21 cellular contexts compared by ENCODE assay signal in genomic region chr12:132161796-132162507, GRCh38. TPM values are rescaled to one million over a fixed set of nuclear protein-coding genes. Genes with fewer than 3 reads are reported as not detected.
A peak's percentile ranks its signal among the peaks of the same experiment; 100 is the strongest.
DNase-seq lines count a peak whose midpoint lies in the region; ATAC-seq, FAIRE-seq and TF ChIP-seq lines count a peak whose summit lies in the region.
"Had no signal": no experiment of that assay in that cellular context is flagged by ENCODE, and none has a peak within 500 bp of the region (broad histone marks: within the 10 kb centered on the region; RNA-seq: fewer than 3 reads in every experiment).

No MANE protein-coding gene starts in this region.

- peak overlapping the region; percentile 51 for H3K9ac ChIP-seq in mesenchymal stem cell (ENCODE audit: low read length)

- no peak overlapping the region for H3K18ac ChIP-seq in mesenchymal stem cell (ENCODE audit: low read depth in 1 of 2, low read length in 2 of 2)

- H3K27me3 ChIP-seq in mesenchymal stem cell (ENCODE audit: control insufficient read depth in 1 of 2, insufficient read depth in 1 of 2, low read length in 2 of 2): peaks cover 0 to 49% of the 10 kb centered on the region in 2 experiments

- H3K23ac ChIP-seq in mesenchymal stem cell (ENCODE audit: low read length in 2 of 2): no peak overlapping the region

- H3K9me3 ChIP-seq in A549 (no peaks in the 10 kb centered on the region), mesenchymal stem cell (ENCODE audit: control insufficient read depth, low read length) (no peaks in the 10 kb centered on the region)
- H3K9me3 ChIP-seq: mucosa of descending colon, suprapubic skin had no signal

- TF ChIP-seq POLR2A in A549 (IDR thresholded peaks at IDR 0.05; ENCODE audit: low read length): no peak

- POLR2A ChIA-PET in A549 (lab: Yijun Ruan, JAX): no interaction called here

- H2BK15ac ChIP-seq in mesenchymal stem cell (ENCODE audit: low read depth, poor library complexity, severe bottlenecking): no peak overlapping the region

- H3K9me3 Mint-ChIP-seq in T-helper 2 cell treated with Interferon-gamma antibody and Interleukin-4, amounts not matched to agents 5 μg/mL and 100 μg/mL, for 36 hours: peaks cover 3% of the 10 kb centered on the region
- H3K9me3 Mint-ChIP-seq: activated T-cell treated with anti-CD3 and anti-CD28 coated beads, Interleukin-2, amount 50 U/mL, for 4 hours; endodermal cell had no signal

- CTCF ChIA-PET in A549 (lab: Yijun Ruan, JAX): interaction anchor here (1.2 to 3.5 kb wide), 4 partner anchors 8 to 252 kb away, joined by 3 to 18 read pairs (median 8); no protein-coding TSS in a partner anchor

- no peak overlapping the region for H2BK5ac ChIP-seq in mesenchymal stem cell (ENCODE audit: low read depth, low read length, poor library complexity, severe bottlenecking)

- DNase-seq in A549 (ENCODE audit: low read depth in 1 of 2, low spot score in 1 of 2) (no peak), ELR (ENCODE audit: low read depth) (peak; percentile 11), mesenchymal stem cell (no peak), GM19239 (ENCODE audit: insufficient read length, low spot score) (no peak), cortex of kidney (lab: John Stamatoyannopoulos, UW) (no peak), NOMO-1 treated with dmso at 0.1 percent for 144 hours (lab: John Stamatoyannopoulos, UW; ENCODE audit: unreplicated experiment) (no peak)
- DNase-seq in T-helper 2 cell treated with Interferon-gamma antibody and Interleukin-4, amounts not matched to agents 5 μg/mL and 100 μg/mL, for 36 hours (ENCODE audit: low spot score): no peak
- no peak for DNase-seq in stimulated activated naive CD4-positive, alpha-beta T cell (lab: John Stamatoyannopoulos, UW)
- DNase-seq: activated CD4-positive, alpha-beta T cell treated with anti-CD3 and anti-CD28 coated beads, Interleukin-2, amount 50 U/mL, for 48 hours; activated T-cell treated with anti-CD3 and anti-CD28 coated beads, Interleukin-2, amount 50 U/mL, for 4 hours; endodermal cell; H9; KG1; NCI-H2171 treated with DMSO at 0.1 percent for 48 hours; NCI-H774; occipital lobe; stimulated activated CD4-positive, alpha-beta T cell treated with anti-CD3 and anti-CD28 coated beads, Interleukin-2, amount 100 ng/mL, for 48 hours had no signal

- H3K79me1 ChIP-seq in mesenchymal stem cell (replicated peaks; ENCODE audit: low read length, poor library complexity, severe bottlenecking): no peaks in the 10 kb centered on the region

- FAIRE-seq in A549 (lab: Jason Lieb, UNC) (no peak), GM19239 (lab: Jason Lieb, UNC) (no peak)
- FAIRE-seq: RCC 7860 had no signal

- no peak overlapping the region for H2BK12ac ChIP-seq in mesenchymal stem cell (ENCODE audit: low read length in 2 of 2)

- no peak for TF ChIP-seq CTCF in A549 (IDR thresholded peaks at IDR 0.05)

- WGBS in A549 (ENCODE audit: missing lambda C conversion rate): 66% methylated on average over 15 of the region's 17 CpGs
- 84% methylated on average over 17 of the region's 17 CpGs for WGBS in mesenchymal stem cell

- no peaks in the 10 kb centered on the region for H3K36me3 Mint-ChIP-seq in T-helper 2 cell treated with Interferon-gamma antibody and Interleukin-4, amounts not matched to agents 5 μg/mL and 100 μg/mL, for 36 hours (ENCODE audit: low read depth)
- H3K36me3 Mint-ChIP-seq: activated naive CD8-positive, alpha-beta T cell had no signal

- H4K8ac ChIP-seq in mesenchymal stem cell (ENCODE audit: low read length): no peak overlapping the region

- no peak overlapping the region for H3K4ac ChIP-seq in mesenchymal stem cell (ENCODE audit: low read depth in 1 of 2, low read length in 2 of 2)

- H3K4me1 Mint-ChIP-seq in T-helper 2 cell treated with Interferon-gamma antibody and Interleukin-4, amounts not matched to agents 5 μg/mL and 100 μg/mL, for 36 hours (ENCODE audit: low read depth): peaks cover 7% of the 10 kb centered on the region
- H3K4me1 Mint-ChIP-seq: endodermal cell had no signal

- peak in 1 of 2 experiments; percentile 26; a peak in 3 of 6 replicates for ATAC-seq in A549

- no peak overlapping the region for H2AK5ac ChIP-seq in mesenchymal stem cell (ENCODE audit: low read length, severe bottlenecking)

- H3K4me3 ChIP-seq in A549 (no peak overlapping the region), mesenchymal stem cell (ENCODE audit: insufficient read depth in 1 of 2, low read depth in 1 of 2, low read length in 2 of 2) (no peak overlapping the region)
- H3K4me3 ChIP-seq: mucosa of descending colon had no signal

- H2AFZ ChIP-seq in mesenchymal stem cell (ENCODE audit: low read depth, low read length): no peak overlapping the region

- TF ChIP-seq RAD21 in A549 (conservative IDR thresholded peaks at IDR 0.05 in 1 of 2, IDR thresholded peaks at IDR 0.05 in 1 of 2): no peak

- H3K27ac ChIP-seq in A549: no peak overlapping the region
- no peak overlapping the region for H3K27ac ChIP-seq in mesenchymal stem cell (ENCODE audit: low read length, poor library complexity, severe bottlenecking)
- H3K27ac ChIP-seq: suprapubic skin had no signal

- no peak overlapping the region for H4K91ac ChIP-seq in mesenchymal stem cell (ENCODE audit: low read length)

- H3K4me1 ChIP-seq in A549 (peaks cover 11% of the 10 kb centered on the region), mesenchymal stem cell (ENCODE audit: control insufficient read depth, insufficient read depth, low read depth, low read length) (peaks cover 2% of the 10 kb centered on the region)

- no peak overlapping the region for H2BK120ac ChIP-seq in mesenchymal stem cell (ENCODE audit: low read depth, low read length)

- no peak overlapping the region for H3K14ac ChIP-seq in mesenchymal stem cell (ENCODE audit: low read length in 2 of 2)

- no peak for TF ChIP-seq EP300 in A549 (IDR thresholded peaks at IDR 0.05)

- no peak overlapping the region for H3K4me3 Mint-ChIP-seq in T-helper 2 cell treated with Interferon-gamma antibody and Interleukin-4, amounts not matched to agents 5 μg/mL and 100 μg/mL, for 36 hours
- H3K4me3 Mint-ChIP-seq: activated naive CD8-positive, alpha-beta T cell; activated T-cell treated with anti-CD3 and anti-CD28 coated beads, Interleukin-2, amount 50 U/mL, for 4 hours; endodermal cell; H9 had no signal

- H3K4me2 ChIP-seq in A549 (peak overlapping the region; percentile 65; the same call in 2 of the 3 replicates), mesenchymal stem cell (ENCODE audit: low read length, poor library complexity, severe bottlenecking) (no peak overlapping the region)

- peaks cover 14 to 23% of the 10 kb centered on the region in 2 experiments for H3K36me3 ChIP-seq in mesenchymal stem cell (ENCODE audit: control insufficient read depth in 1 of 2, insufficient read depth in 2 of 2, low read depth in 1 of 2, low read length in 2 of 2)
- H3K36me3 ChIP-seq: suprapubic skin had no signal

- peak overlapping the region; percentile 12 for H3K27ac Mint-ChIP-seq in T-helper 2 cell treated with Interferon-gamma antibody and Interleukin-4, amounts not matched to agents 5 μg/mL and 100 μg/mL, for 36 hours
- H3K27ac Mint-ChIP-seq: activated naive CD8-positive, alpha-beta T cell; endodermal cell; H9 had no signal

- H3K27me3 Mint-ChIP-seq in T-helper 2 cell treated with Interferon-gamma antibody and Interleukin-4, amounts not matched to agents 5 μg/mL and 100 μg/mL, for 36 hours (ENCODE audit: low read depth): peaks cover 2% of the 10 kb centered on the region
- H3K27me3 Mint-ChIP-seq: activated naive CD8-positive, alpha-beta T cell had no signal

TF ChIP-seq in A549, 52 proteins besides CTCF, POLR2A, EP300 and RAD21:
- no peak for TF ChIP-seq SMC3 (IDR thresholded peaks at IDR 0.05)

RNA-seq across cellular contexts. Expression of gene NOC4L, which starts 17.7 kb away (rescaled TPM):
- polyA plus RNA-seq in A549 (2011; rRNA removed) (10.8 and 12.1 TPM in 2 replicates), A549 (2017; fragmentation: RNase III; extraction: RNeasy Plus Mini Kit Qiagen cat#74134 plus additional on column Dnase treatment) (32.8 to 36.6 TPM (median 34.1 TPM) in 3 replicates)
- 35.8 and 44.8 TPM in 2 replicates for polyA plus RNA-seq in A549 (2012; cell fraction: cytosol; rRNA removed)
- polyA plus RNA-seq in A549 (2012; cell fraction: nucleus; rRNA removed): 74.7 and 86.7 TPM in 2 replicates
- 8.4 and 17.4 TPM in 2 replicates for polyA minus RNA-seq in A549 (2011; rRNA and poly(A)+ RNA removed)
- 16.6 TPM for polyA plus RNA-seq in mesenchymal stem cell (2013, experiment 1 of 2)
- 15.7 TPM for polyA plus RNA-seq in mesenchymal stem cell (2013, experiment 2 of 2)

RNA-seq across cellular contexts. Expression of gene DDX51, which starts 17.8 kb away (rescaled TPM):
- polyA plus RNA-seq in A549 (2011; rRNA removed) (10.2 and 11.4 TPM in 2 replicates), A549 (2017; fragmentation: RNase III; extraction: RNeasy Plus Mini Kit Qiagen cat#74134 plus additional on column Dnase treatment) (21.8 to 23.7 TPM (median 22.6 TPM) in 3 replicates)
- polyA plus RNA-seq in A549 (2012; cell fraction: cytosol; rRNA removed): 37.4 and 40.5 TPM in 2 replicates
- 76.9 and 86.0 TPM in 2 replicates for polyA plus RNA-seq in A549 (2012; cell fraction: nucleus; rRNA removed)
- 11.4 and 16.5 TPM in 2 replicates for polyA minus RNA-seq in A549 (2011; rRNA and poly(A)+ RNA removed)
- 4.3 TPM for polyA plus RNA-seq in mesenchymal stem cell (2013, experiment 1 of 2)
- polyA plus RNA-seq in mesenchymal stem cell (2013, experiment 2 of 2): 4.4 TPM
